Comparison of ENCODE assay signal across 9 cellular contexts in the genomic region with DNA sequence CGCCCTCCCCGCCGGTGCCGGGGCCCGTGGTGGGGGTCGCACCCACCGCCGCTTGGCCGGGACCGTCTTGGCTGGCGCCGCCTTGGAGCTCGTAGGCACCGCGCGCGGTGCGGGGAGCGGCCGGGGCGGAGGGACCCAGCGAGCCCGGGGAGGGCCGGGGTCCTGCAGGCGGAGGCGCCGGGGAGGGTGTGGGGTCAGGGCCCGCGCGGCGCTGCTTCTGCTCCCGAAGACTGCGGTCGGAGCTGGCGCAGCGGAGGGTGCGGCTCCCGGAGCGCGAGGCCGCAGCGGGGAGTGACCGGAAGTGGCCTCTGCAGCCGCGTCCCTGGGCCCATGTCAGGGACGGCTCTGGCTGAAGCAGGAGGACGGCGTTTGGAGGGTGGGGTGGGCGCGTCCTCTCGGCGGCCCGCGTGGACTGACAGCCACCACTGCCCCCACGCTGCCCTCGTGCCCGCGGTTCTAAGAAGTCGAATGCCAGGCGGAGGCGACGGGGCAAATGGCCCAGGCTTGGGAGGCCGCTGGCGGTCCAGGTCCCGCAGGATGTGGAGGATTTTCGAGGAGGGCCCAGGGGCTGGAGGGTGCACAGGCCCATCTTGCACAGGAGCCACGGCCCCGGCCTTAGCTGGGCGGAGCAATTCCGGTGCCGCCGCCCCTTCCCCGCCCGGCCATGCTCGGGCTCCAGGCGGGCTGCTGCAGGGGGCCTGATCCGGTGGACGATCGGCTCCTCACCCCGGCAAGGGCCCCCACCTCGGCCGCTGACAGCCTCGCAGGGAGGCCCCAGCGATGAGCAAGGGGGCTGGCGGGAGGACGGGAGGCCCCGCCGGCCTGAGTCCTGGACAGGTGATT. TPM values are rescaled to one million over a fixed set of nuclear protein-coding genes. Genes with fewer than 3 reads are reported as not detected.
DNase-seq lines count a peak whose midpoint lies in the region; ATAC-seq, FAIRE-seq and TF ChIP-seq lines count a peak whose summit lies in the region.
"Had no signal": no experiment of that assay in that cellular context is flagged by ENCODE, and none has a peak within 500 bp of the region (broad histone marks: within the 10 kb centered on the region; RNA-seq: fewer than 3 reads in every experiment).

No MANE protein-coding gene starts in this region.

- no peak overlapping the region; a peak in 1 of 7 replicates for H3K9ac ChIP-seq in H1 (replicated peaks in 1 of 4; ENCODE audit: extremely low read depth in 1 of 4, low read depth in 3 of 4, low read length in 3 of 4)
- peak overlapping the region in 4 of 5 donors; percentile 68 to 73 (median 73) for H3K9ac ChIP-seq in subcutaneous abdominal adipose tissue (ENCODE audit: low read length in 5 of 5)

- WGBS in H1 (ENCODE audit: extremely low coverage in 1 of 2, insufficient coverage in 1 of 2, insufficient read length in 1 of 2, insufficient replicate concordance in 2 of 2, low coverage in 1 of 2, low lambda C conversion rate in 2 of 2, missing lambda C conversion rate in 1 of 2), 2 experiments = 2% methylated on average over 45 of the region's 88 CpGs; no CpG with 5 or more reads in 1 of the 2 experiments
- 0% methylated on average over 15 of the region's 88 CpGs for WGBS in right lobe of liver (ENCODE audit: insufficient coverage, low coverage, low lambda C conversion rate, missing lambda C conversion rate)

- ATAC-seq in Panc1 (peak; percentile 94), right lobe of liver (peak; percentile 83 to 92 (median 91)), GM18868 (IDR thresholded peaks at IDR 0.05; ENCODE audit: unreplicated experiment) (no peak)

- TF ChIP-seq EP300 in H1 (IDR thresholded peaks at IDR 0.05; ENCODE audit: borderline replicate concordance in 1 of 2, low read depth in 2 of 2, low read length in 2 of 2) = no peak

- TF ChIP-seq POLR2A in H1 (IDR thresholded peaks at IDR 0.05; ENCODE audit: control extremely low read depth in 1 of 2, low read depth in 2 of 2, low read length in 2 of 2) = no peak
- peak; percentile 84 for TF ChIP-seq POLR2A in right lobe of liver (IDR thresholded peaks at IDR 0.05)

- no peak for TF ChIP-seq RAD21 in H1 (IDR thresholded peaks at IDR 0.05 in 1 of 2, conservative IDR thresholded peaks at IDR 0.05 in 1 of 2; ENCODE audit: low read depth in 2 of 2, low read length in 2 of 2)

- H3K4ac ChIP-seq in H1 (replicated peaks; ENCODE audit: insufficient read length, low read depth, low read length) = no peak overlapping the region

- H3K36me3 ChIP-seq in Panc1 (ENCODE audit: control insufficient read depth, insufficient read depth, low read length) (no peaks in the 10 kb centered on the region), H1 (ENCODE audit: control insufficient read depth in 2 of 4, insufficient read depth in 4 of 4, low read length in 3 of 4) (no peaks in the 10 kb centered on the region), right lobe of liver (no peaks in the 10 kb centered on the region), subcutaneous abdominal adipose tissue (ENCODE audit: control insufficient read depth in 5 of 5, insufficient read depth in 5 of 5, low read length in 5 of 5) (no peaks in the 10 kb centered on the region)

- no peak overlapping the region; the same call in 1 of the 2 replicates for H2BK15ac ChIP-seq in H1 (ENCODE audit: low read length)

- H3K4me1 ChIP-seq in Panc1 (ENCODE audit: control insufficient read depth, insufficient read depth, low read length) (peaks cover 21% of the 10 kb centered on the region), H1 (replicated peaks in 1 of 4; ENCODE audit: control insufficient read depth in 3 of 4, insufficient read depth in 4 of 4, low read length in 3 of 4) (peaks cover 0 to 4% (median 1%) of the 10 kb centered on the region in 4 experiments; a peak in 4 of 7 replicates), right lobe of liver (peaks cover 0 to 14% (median 0%) of the 10 kb centered on the region in 4 donors), subcutaneous abdominal adipose tissue (ENCODE audit: control insufficient read depth in 5 of 5, insufficient read depth in 5 of 5, low read length in 5 of 5) (peaks cover 2 to 25% (median 22%) of the 10 kb centered on the region in 5 donors)

- no peak overlapping the region for H2BK120ac ChIP-seq in H1 (replicated peaks; ENCODE audit: low read depth, low read length)

- H4K5ac ChIP-seq in H1 (ENCODE audit: insufficient read length, low read depth, low read length) = no peak overlapping the region

- H3K27me3 ChIP-seq in Panc1 (ENCODE audit: control insufficient read depth, insufficient read depth, low read length) (no peaks in the 10 kb centered on the region), H1 (replicated peaks in 1 of 4; ENCODE audit: control insufficient read depth in 3 of 4, extremely low read depth in 1 of 4, insufficient read depth in 3 of 4, low read length in 3 of 4) (peaks cover 2 to 32% (median 15%) of the 10 kb centered on the region in 4 experiments), right lobe of liver (no peaks in the 10 kb centered on the region), subcutaneous abdominal adipose tissue (ENCODE audit: control insufficient read depth in 5 of 5, insufficient read depth in 4 of 5, low read length in 5 of 5) (no peaks in the 10 kb centered on the region)

- H3K27ac ChIP-seq in Panc1 (ENCODE audit: low read length) = peak overlapping the region; percentile 79
- no peak overlapping the region for H3K27ac ChIP-seq in H1 (ENCODE audit: low read depth, low read length)
- peak overlapping the region; percentile 39 to 68 (median 59) for H3K27ac ChIP-seq in right lobe of liver
- peak overlapping the region; percentile 57 for H3K27ac ChIP-seq in subcutaneous abdominal adipose tissue (ENCODE audit: low read depth, low read length)

- peaks cover 16% of the 10 kb centered on the region; the same call in 1 of the 2 replicates for H3K23me2 ChIP-seq in H1 (ENCODE audit: low read depth, low read length)

- no peak overlapping the region for H3K14ac ChIP-seq in H1 (ENCODE audit: insufficient read length)

- no peak overlapping the region for H2AK5ac ChIP-seq in H1 (ENCODE audit: low read depth, low read length)

- in situ Hi-C loops in Panc1 (cut with HindIII; ENCODE audit: low pct_unique_long_range_greater_than_20kb, low sequenced_read_pairs) = no loop called here

- peak; percentile 69 for DNase-seq in DMS 273 (lab: John Stamatoyannopoulos, UW; ENCODE audit: unreplicated experiment)
- DNase-seq in DMS 273 treated with DMSO at 0.1 percent for 48 hours (lab: John Stamatoyannopoulos, UW) = no peak
- no peak for DNase-seq in Panc1 (ENCODE audit: low read depth, low spot score)
- peak in 1 of 2 experiments; percentile 68 for DNase-seq in H1 (ENCODE audit: low read depth in 1 of 2, low spot score in 2 of 2)
- peak; percentile 81 to 82 (median 82) for DNase-seq in right lobe of liver
- DNase-seq in SHP77 treated with DMSO at 0.1 percent for 48 hours (lab: John Stamatoyannopoulos, UW) = no peak

- no peak overlapping the region for H2BK12ac ChIP-seq in H1 (ENCODE audit: low read depth, low read length)

- CTCF ChIA-PET in Panc1 (lab: Charles Lee) (no interaction called here), H1 (lab: Charles Lee; ENCODE audit: partially characterized antibody) (interaction anchor here (1.3 kb wide), 1 partner anchor 8 kb away, joined by 5 read pairs; no protein-coding TSS in a partner anchor)

- H4K91ac ChIP-seq in H1 (replicated peaks; ENCODE audit: insufficient read length, low read length) = peak overlapping the region; percentile 65

- no TSS peak for BruUV-seq in Panc1 (replicated peaks; lab: Mats Ljungman, UMichigan)

- H2BK5ac ChIP-seq in H1 (ENCODE audit: low read depth, low read length) = no peak overlapping the region

- intact Hi-C loops in Panc1 (cut with micrococcal nuclease; ENCODE audit: unreplicated experiment) (no loop called here), right lobe of liver (cut with DNase I) (no loop called here)

- peak overlapping the region; percentile 92 for H4K8ac ChIP-seq in H1 (ENCODE audit: extremely low read depth, insufficient read depth, low read length)

- H3K4me3 ChIP-seq in Panc1 (ENCODE audit: low read depth in 2 of 2, low read length in 2 of 2) (peak overlapping the region; percentile 67 to 72), H1 (ENCODE audit: extremely low read depth in 1 of 4, insufficient read depth in 2 of 4, low read depth in 3 of 4, low read length in 4 of 4) (peak overlapping the region; percentile 40 to 73 (median 56)), right lobe of liver (peak overlapping the region; percentile 64 to 70 (median 66)), subcutaneous abdominal adipose tissue (ENCODE audit: low read depth in 1 of 5, low read length in 5 of 5) (peak overlapping the region in 4 of 5 donors; percentile 64 to 71 (median 68))

- no peak overlapping the region for H3K23ac ChIP-seq in H1 (ENCODE audit: insufficient read length)

- no peaks in the 10 kb centered on the region for H3K79me2 ChIP-seq in H1 (ENCODE audit: control insufficient read depth in 1 of 2, insufficient read depth in 2 of 2, low read length in 2 of 2)

- peak overlapping the region; percentile 47 to 94 for H3K4me2 ChIP-seq in H1 (ENCODE audit: insufficient read depth in 1 of 2, low read depth in 2 of 2, low read length in 2 of 2)

- no peaks in the 10 kb centered on the region for H3K79me1 ChIP-seq in H1 (ENCODE audit: low read depth, low read length)

- H2AFZ ChIP-seq in H1 (ENCODE audit: low read length) = peak overlapping the region; percentile 69; the same call in 1 of the 2 replicates

- H3K9me3 ChIP-seq in Panc1 (ENCODE audit: control insufficient read depth, insufficient read depth, low read depth, low read length) = no peaks in the 10 kb centered on the region
- no peaks in the 10 kb centered on the region for H3K9me3 ChIP-seq in H1 (ENCODE audit: insufficient read depth in 2 of 2, low read depth in 1 of 2, low read length in 1 of 2)
- H3K9me3 ChIP-seq in right lobe of liver = no peaks in the 10 kb centered on the region
- no peaks in the 10 kb centered on the region for H3K9me3 ChIP-seq in subcutaneous abdominal adipose tissue (ENCODE audit: control insufficient read depth in 5 of 5, low read length in 5 of 5)

- H3K18ac ChIP-seq in H1 (ENCODE audit: extremely low read depth, low read length) = no peak overlapping the region; the same call in 1 of the 2 replicates

- peaks cover 0 to 3% of the 10 kb centered on the region in 2 experiments for H4K20me1 ChIP-seq in H1 (replicated peaks in 1 of 2; ENCODE audit: control insufficient read depth in 1 of 2, insufficient read depth in 2 of 2, low read length in 2 of 2)

- TF ChIP-seq CTCF in Panc1 (IDR thresholded peaks at IDR 0.05) (no peak), H1 (IDR thresholded peaks at IDR 0.05; ENCODE audit: control extremely low read depth in 1 of 3, insufficient read depth in 1 of 3, low read depth in 1 of 3, low read length in 3 of 3) (no peak), right lobe of liver (IDR thresholded peaks at IDR 0.05) (no peak)

- H2BK20ac ChIP-seq in H1 (ENCODE audit: low read length) = no peak overlapping the region

- H3K56ac ChIP-seq in H1 (replicated peaks; ENCODE audit: insufficient read length, low read depth, low read length) = no peak overlapping the region

- POLR2A ChIA-PET in Panc1 (lab: Charles Lee) (no interaction called here), H1 (lab: Charles Lee; ENCODE audit: partially characterized antibody) (interaction anchor here (0.7 to 1.5 kb wide), 3 partner anchors 34 to 181 kb away, joined by 3 to 4 read pairs (median 4); a partner anchor contains a TSS)

- no peak for FAIRE-seq in H1 (lab: Jason Lieb, UNC)
- FAIRE-seq: A204.1 had no signal

RNA-seq across cellular contexts. Expression of a gene that starts 7.7 kb away (rescaled TPM):
- total RNA-seq in Panc1 (2021; ENCODE audit: unreplicated experiment) (13.9 TPM), right lobe of liver (1 to 10 TPM in 5 of 6 experiments, under 1 TPM in 1; 0.90 to 2.6 (median 1.5) TPM)
- 6.7 TPM for polyA plus RNA-seq in Panc1 (2012; ENCODE audit: insufficient read length)
- total RNA-seq in H1 (2021; fragmentation: NEBNext Ultra II Directional; extraction: Animal tissue kit (Norgen Biotek cat#: 25700)) = 19.6 and 20.3 TPM in 2 replicates
- 3.8 and 4.8 TPM in 2 replicates for polyA plus RNA-seq in H1 (2011; rRNA removed)
- 6.7 TPM for polyA plus RNA-seq in H1 (2011; cell fraction: cytosol; rRNA removed)
- polyA plus RNA-seq in H1 (2011; cell fraction: nucleus; rRNA removed) = 4.8 TPM
- polyA plus RNA-seq in H1 (2012, experiment 1 of 2) = 7.8 to 11.6 TPM (median 9.9 TPM) in 4 replicates
- 2.4 TPM for polyA plus RNA-seq in H1 (2012, experiment 2 of 2)
- 12.2 TPM for polyA plus RNA-seq in H1 (2013, experiment 1 of 2)
- polyA plus RNA-seq in H1 (2013, experiment 2 of 2) = 14.2 TPM
- polyA minus RNA-seq in H1 (2011; rRNA and poly(A)+ RNA removed) = 10.3 and 12.9 TPM in 2 replicates
- polyA minus RNA-seq in H1 (2011; cell fraction: cytosol; rRNA and poly(A)+ RNA removed) = 11.7 TPM
- polyA minus RNA-seq in H1 (2011; cell fraction: nucleus; rRNA and poly(A)+ RNA removed) = 17.2 TPM

RNA-seq across cellular contexts. Expression of a gene that starts 33.2 kb away (rescaled TPM):
- 6.4 TPM for total RNA-seq in Panc1 (2021; ENCODE audit: unreplicated experiment)
- polyA plus RNA-seq in Panc1 (2012; ENCODE audit: insufficient read length) = 2.6 TPM
- 11.7 and 15.4 TPM in 2 replicates for total RNA-seq in H1 (2021; fragmentation: NEBNext Ultra II Directional; extraction: Animal tissue kit (Norgen Biotek cat#: 25700))
- polyA plus RNA-seq in H1 (2011; rRNA removed) = 1.5 and 2.8 TPM in 2 replicates
- polyA plus RNA-seq in H1 (2011; cell fraction: cytosol; rRNA removed) = 3.9 TPM
- 0.97 TPM for polyA plus RNA-seq in H1 (2011; cell fraction: nucleus; rRNA removed)
- polyA plus RNA-seq in H1 (2012, experiment 1 of 2) = 5.4 to 9.7 TPM (median 5.7 TPM) in 4 replicates
- polyA plus RNA-seq in H1 (2012, experiment 2 of 2) = 0.46 TPM
- polyA plus RNA-seq in H1 (2013, experiment 1 of 2) = 6.3 TPM
- polyA plus RNA-seq in H1 (2013, experiment 2 of 2) = 6.7 TPM
- polyA minus RNA-seq in H1 (2011; rRNA and poly(A)+ RNA removed) = 5.4 and 9.3 TPM in 2 replicates
- polyA minus RNA-seq in H1 (2011; cell fraction: cytosol; rRNA and poly(A)+ RNA removed) = 5.1 TPM
- polyA minus RNA-seq in H1 (2011; cell fraction: nucleus; rRNA and poly(A)+ RNA removed) = 7.4 TPM
- total RNA-seq in right lobe of liver = 1 to 10 TPM in 5 of 6 experiments, under 1 TPM in 1; 0.79 to 2.7 (median 1.5) TPM

RNA-seq across cellular contexts. Expression of a gene that starts 60.0 kb away (rescaled TPM):
- total RNA-seq in Panc1 (2021; ENCODE audit: unreplicated experiment) (18.6 TPM), right lobe of liver (10 to 100 TPM in 1 of 6 experiments, 1 to 10 TPM in 5; 5.4 to 13.8 (median 6.6) TPM)
- 4.2 TPM for polyA plus RNA-seq in Panc1 (2012; ENCODE audit: insufficient read length)
- total RNA-seq in H1 (2021; fragmentation: NEBNext Ultra II Directional; extraction: Animal tissue kit (Norgen Biotek cat#: 25700)) = 35.6 and 39.9 TPM in 2 replicates
- polyA plus RNA-seq in H1 (2011; rRNA removed) = 3.6 and 4.6 TPM in 2 replicates
- polyA plus RNA-seq in H1 (2011; cell fraction: cytosol; rRNA removed) = 7.7 TPM
- 6.3 TPM for polyA plus RNA-seq in H1 (2011; cell fraction: nucleus; rRNA removed)
- polyA plus RNA-seq in H1 (2012, experiment 1 of 2) = 6.2 to 11.4 TPM (median 8.8 TPM) in 4 replicates
- polyA plus RNA-seq in H1 (2012, experiment 2 of 2) = 0.97 TPM
- 14.6 TPM for polyA plus RNA-seq in H1 (2013, experiment 1 of 2)
- 13.8 TPM for polyA plus RNA-seq in H1 (2013, experiment 2 of 2)
- polyA minus RNA-seq in H1 (2011; rRNA and poly(A)+ RNA removed) = 40.8 and 66.4 TPM in 2 replicates
- polyA minus RNA-seq in H1 (2011; cell fraction: cytosol; rRNA and poly(A)+ RNA removed) = 16.7 TPM
- polyA minus RNA-seq in H1 (2011; cell fraction: nucleus; rRNA and poly(A)+ RNA removed) = 119 TPM

Comparison
In these comparisons a context has a peak if more than half of its experiments do, and no peak if none do; other contexts are left out.
1. DNase-seq: peak in DMS 273 (single experiment) and right lobe of liver (3 of 3); none in DMS 273 treated with DMSO at 0.1 percent for 48 hours (single experiment), Panc1 (single experiment) and SHP77 treated with DMSO at 0.1 percent for 48 hours (single experiment).
2. H3K9ac ChIP-seq: peak in subcutaneous abdominal adipose tissue (4 of 5); none in H1 (0 of 4).
3. Peak in every context shown above with its lines, with median percentiles within 50 percentile points of each other: H3K4me3 ChIP-seq.